In genomic region chr3:104279617-104280016, GRCh38 we compare ENCODE assay signal across 11 cellular contexts.
A peak's percentile ranks its signal among the peaks of the same experiment; 100 is the strongest.
DNase-seq lines count a peak whose midpoint lies in the region; ATAC-seq, FAIRE-seq and TF ChIP-seq lines count a peak whose summit lies in the region.
"Had no signal": no experiment of that assay in that cellular context is flagged by ENCODE, and none has a peak within 500 bp of the region (broad histone marks: within the 10 kb centered on the region; RNA-seq: fewer than 3 reads in every experiment).

No MANE protein-coding gene starts in this region.

- H3K4me3 ChIP-seq in BLaER1 treated with 17β-estradiol and CSF1 and Interleukin-3, amounts not matched to agents 10 nM and 100 nM, result no peak overlapping the region
- H3K4me3 ChIP-seq in astrocyte of the cerebellum (ENCODE audit: low read depth, low read length) (no peak overlapping the region), HAP-1 (no peak overlapping the region)
- H3K4me3 ChIP-seq: gastroesophageal sphincter had no signal

- H4K20me1 ChIP-seq in BLaER1 treated with 17β-estradiol and CSF1 and Interleukin-3, amounts not matched to agents 10 nM and 100 nM, result no peaks in the 10 kb centered on the region

- peak overlapping the region in 8 of 11 experiments; percentile 0 to 50 (median 29); a peak in 10 of 22 replicates for H3K4me2 ChIP-seq in BLaER1 treated with 17β-estradiol and CSF1 and Interleukin-3, amounts not matched to agents 10 nM and 100 nM

- peak overlapping the region in 7 of 11 experiments; percentile 20 to 51 (median 41); a peak in 6 of 22 replicates for H3K27ac ChIP-seq in BLaER1 treated with 17β-estradiol and CSF1 and Interleukin-3, amounts not matched to agents 10 nM and 100 nM
- H3K27ac ChIP-seq: gastroesophageal sphincter, neutrophil had no signal

- peaks cover 28 to 44% (median 32%) of the 10 kb centered on the region in 11 experiments for H3K9me3 ChIP-seq in BLaER1 treated with 17β-estradiol and CSF1 and Interleukin-3, amounts not matched to agents 10 nM and 100 nM (replicated peaks in 1 of 11)
- H3K9me3 ChIP-seq in HAP-1, result no peaks in the 10 kb centered on the region

- no peak for FAIRE-seq in HTR-8/SVneo (lab: Jason Lieb, UNC)

- no peaks in the 10 kb centered on the region for H3K27me3 ChIP-seq in BLaER1 treated with 17β-estradiol and CSF1 and Interleukin-3, amounts not matched to agents 10 nM and 100 nM
- no peaks in the 10 kb centered on the region for H3K27me3 ChIP-seq in HAP-1 (ENCODE audit: low read depth)
- H3K27me3 ChIP-seq: gastroesophageal sphincter, neutrophil had no signal

- H3K9ac ChIP-seq in BLaER1 treated with 17β-estradiol and CSF1 and Interleukin-3, amounts not matched to agents 10 nM and 100 nM, result peak overlapping the region in 4 of 11 experiments; percentile 3 to 32 (median 18); a peak in 2 of 22 replicates

- TF ChIP-seq CTCF in astrocyte of the cerebellum (IDR thresholded peaks at IDR 0.05; ENCODE audit: low read depth, low read length, missing control alignments), result no peak

- peak; percentile 22 for DNase-seq in HTR-8/SVneo (ENCODE audit: insufficient read length, low spot score)
- peak; percentile 22 for DNase-seq in astrocyte of the cerebellum (ENCODE audit: low read depth)
- no peak for DNase-seq in left lobe of liver (ENCODE audit: low spot score)
- DNase-seq in HAP-1 (ENCODE audit: low spot score in 2 of 2), result no peak
- no peak for DNase-seq in UCSD-AML1 (lab: John Stamatoyannopoulos, UW; ENCODE audit: unreplicated experiment)

- H3K36me3 ChIP-seq in BLaER1 treated with 17β-estradiol and CSF1 and Interleukin-3, amounts not matched to agents 10 nM and 100 nM, result 0 out of 22 replicates have a peak, but pooled peaks cover 0 to 5% (median 0%) of the 10 kb centered on the region in 11 experiments
- H3K36me3 ChIP-seq in HAP-1 (replicated peaks), result no peaks in the 10 kb centered on the region
- H3K36me3 ChIP-seq: gastroesophageal sphincter, neutrophil had no signal

- in situ Hi-C loops in astrocyte of the cerebellum (cut with HindIII; ENCODE audit: low sequenced_read_pairs), result no loop called here
- in situ Hi-C loops in HAP-1 (cut with MboI; ENCODE audit: low sequenced_read_pairs), result no loop called here

- ATAC-seq in left lobe of liver (peak; percentile 85), GM21723 (IDR thresholded peaks at IDR 0.05; ENCODE audit: unreplicated experiment) (no peak), GM21367 (IDR thresholded peaks at IDR 0.05; ENCODE audit: unreplicated experiment) (no peak)
- ATAC-seq: gastroesophageal sphincter, HCT116 had no signal

- no peaks in the 10 kb centered on the region; a peak in 1 of 20 replicates for H3K4me1 ChIP-seq in BLaER1 treated with 17β-estradiol and CSF1 and Interleukin-3, amounts not matched to agents 10 nM and 100 nM
- no peaks in the 10 kb centered on the region for H3K4me1 ChIP-seq in HAP-1
- H3K4me1 ChIP-seq: gastroesophageal sphincter had no signal

Comparison
In these comparisons a context has a peak if more than half of its experiments do, and no peak if none do; other contexts are left out.
1. DNase-seq: peak in HTR-8/SVneo (single experiment) and astrocyte of the cerebellum (single experiment); none in left lobe of liver (single experiment), HAP-1 (0 of 2) and UCSD-AML1 (single experiment).